1 cellular context compared by ENCODE assay signal in the genomic region with DNA sequence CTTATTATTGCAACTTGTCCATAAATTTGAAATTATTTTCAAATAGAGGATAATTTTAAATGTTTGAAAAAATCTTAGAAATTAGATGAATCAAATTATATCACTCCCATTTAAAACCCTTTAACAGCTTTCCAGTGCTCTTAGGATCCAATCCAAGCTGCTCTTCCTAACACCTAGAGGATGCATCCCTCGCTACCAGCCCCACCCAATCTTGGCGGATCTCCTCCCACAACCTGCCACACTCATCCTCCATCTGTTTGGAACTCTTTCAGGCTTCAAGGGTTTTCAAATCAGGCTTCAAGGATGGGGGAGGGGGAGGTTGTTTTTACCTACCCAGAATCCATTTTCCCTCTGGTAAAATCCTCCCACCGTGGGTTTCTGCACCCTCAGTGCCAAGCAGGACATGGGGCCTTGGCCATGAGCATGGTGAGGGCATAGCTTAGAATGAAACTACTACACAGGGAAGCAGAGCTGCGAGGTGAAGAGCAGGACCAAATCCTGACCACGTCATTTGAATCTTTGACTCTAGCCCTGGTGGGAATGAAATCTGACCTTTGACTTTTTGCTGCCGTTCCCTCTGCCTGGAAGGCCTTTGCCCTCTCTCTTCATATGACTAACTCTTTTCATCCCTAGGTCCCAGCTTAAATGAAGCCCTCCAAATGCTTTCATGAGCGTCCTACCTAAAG.
TF ChIP-seq lines count a peak whose summit lies in the region.

No MANE protein-coding gene starts in this region.

TF ChIP-seq in HCT116, 20 proteins besides CTCF, POLR2A, EP300 and RAD21 (continued from another document):
- TF ChIP-seq REST (IDR thresholded peaks at IDR 0.05; ENCODE audit: low read depth) (no peak), ELF1 (IDR thresholded peaks at IDR 0.05; ENCODE audit: borderline replicate concordance, low read depth) (no peak), CBX3 (IDR thresholded peaks at IDR 0.05; ENCODE audit: low read depth) (no peak), POLR2AphosphoS5 (IDR thresholded peaks at IDR 0.05; ENCODE audit: low read depth, low read length) (no peak), SP1 (IDR thresholded peaks at IDR 0.05; ENCODE audit: low read depth) (no peak), CEBPB (IDR thresholded peaks at IDR 0.05; ENCODE audit: low read depth) (no peak), YY1 (IDR thresholded peaks at IDR 0.05; ENCODE audit: extremely low read depth, insufficient replicate concordance, low read depth, low read length) (no peak)
